8 cellular contexts compared by ENCODE assay signal in the genomic region with DNA sequence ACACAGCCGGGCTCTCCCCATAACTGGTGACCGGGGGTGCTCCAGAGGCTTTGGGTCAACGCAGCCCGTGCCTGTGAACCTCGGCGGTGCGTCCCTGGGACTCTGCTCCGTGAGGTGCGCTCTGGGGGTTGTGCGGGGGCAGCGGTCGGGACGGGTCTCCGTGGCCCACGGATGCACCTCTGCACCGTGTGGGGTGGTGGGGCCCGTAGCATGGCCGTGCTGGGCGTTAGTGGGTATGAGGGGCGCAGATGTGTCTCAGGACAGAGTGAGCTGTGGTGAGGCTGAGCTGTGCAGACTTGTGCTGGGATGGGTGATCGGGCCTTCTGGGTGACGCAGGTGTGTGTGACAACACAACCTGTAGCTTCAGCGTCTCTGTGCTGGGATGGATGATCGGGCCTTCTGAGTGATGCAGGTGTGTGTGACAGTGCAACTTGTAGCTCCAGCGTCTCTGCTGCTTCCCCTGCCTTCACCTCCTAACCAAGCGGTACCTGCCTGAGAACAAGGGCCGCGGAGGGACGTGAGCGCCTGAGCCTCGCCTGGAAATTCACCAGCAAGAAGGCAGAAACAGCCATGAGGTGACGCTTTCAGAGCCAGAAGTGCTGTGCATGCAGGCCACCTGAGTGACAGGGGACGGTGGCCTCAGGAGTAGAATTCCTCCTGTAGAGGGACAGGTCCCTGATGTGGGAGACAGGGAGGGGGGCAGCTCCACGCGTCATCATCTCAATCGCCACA.
DNase-seq lines count a peak whose midpoint lies in the region; ATAC-seq lines count a peak whose summit lies in the region.

No MANE protein-coding gene starts in this region.

- peaks cover 42% of the 10 kb centered on the region for H3K4me1 Mint-ChIP-seq in activated naive CD8-positive, alpha-beta T cell treated with anti-CD3 and anti-CD28 coated beads, Interleukin-2, amount 50 U/mL, for 24 hours
- H3K4me1 Mint-ChIP-seq in stimulated activated naive CD8-positive, alpha-beta T cell treated with anti-CD3 and anti-CD28 coated beads, Interleukin-15, amount 100 ng/mL, for 72 hours, result peaks cover 41% of the 10 kb centered on the region

- H3K4me3 Mint-ChIP-seq in activated naive CD8-positive, alpha-beta T cell treated with anti-CD3 and anti-CD28 coated beads, Interleukin-2, amount 50 U/mL, for 24 hours, result peak overlapping the region; percentile 92
- H3K4me3 Mint-ChIP-seq in stimulated activated naive CD8-positive, alpha-beta T cell treated with anti-CD3 and anti-CD28 coated beads, Interleukin-15, amount 100 ng/mL, for 72 hours, result peak overlapping the region; percentile 95 to 99

- DNase-seq in ELF-1 (ENCODE audit: low read depth, low spot score) (peak; percentile 14), iPS-NIHi11 (ENCODE audit: low spot score) (peak; percentile 11), SW 1271 (lab: John Stamatoyannopoulos, UW) (no peak), T-helper 9 cell (no peak)
- DNase-seq in activated naive CD8-positive, alpha-beta T cell treated with anti-CD3 and anti-CD28 coated beads, Interleukin-2, amount 50 U/mL, for 24 hours, result no peak
- DNase-seq in stimulated activated naive CD8-positive, alpha-beta T cell treated with anti-CD3 and anti-CD28 coated beads, Interleukin-15, amount 100 ng/mL, for 72 hours, result no peak

- peak; percentile 13 for ATAC-seq in HG03045 (IDR thresholded peaks at IDR 0.05; ENCODE audit: unreplicated experiment)
- peak; percentile 4 for ATAC-seq in activated naive CD8-positive, alpha-beta T cell treated with anti-CD3 and anti-CD28 coated beads, Interleukin-2, amount 50 U/mL, for 24 hours
- ATAC-seq in stimulated activated naive CD8-positive, alpha-beta T cell treated with anti-CD3 and anti-CD28 coated beads, Interleukin-15, amount 100 ng/mL, for 72 hours, result peak; percentile 29
- no peak for ATAC-seq in GM18873 (IDR thresholded peaks at IDR 0.05; ENCODE audit: low FRiP score, unreplicated experiment)

- H3K36me3 Mint-ChIP-seq in activated naive CD8-positive, alpha-beta T cell treated with anti-CD3 and anti-CD28 coated beads, Interleukin-2, amount 50 U/mL, for 24 hours (ENCODE audit: low read depth), result peaks cover 66% of the 10 kb centered on the region

- peaks cover 3% of the 10 kb centered on the region for H3K27me3 Mint-ChIP-seq in activated naive CD8-positive, alpha-beta T cell treated with anti-CD3 and anti-CD28 coated beads, Interleukin-2, amount 50 U/mL, for 24 hours
- no peaks in the 10 kb centered on the region for H3K27me3 Mint-ChIP-seq in stimulated activated naive CD8-positive, alpha-beta T cell treated with anti-CD3 and anti-CD28 coated beads, Interleukin-15, amount 100 ng/mL, for 72 hours

- peaks cover 5% of the 10 kb centered on the region for H3K9me3 Mint-ChIP-seq in activated naive CD8-positive, alpha-beta T cell treated with anti-CD3 and anti-CD28 coated beads, Interleukin-2, amount 50 U/mL, for 24 hours
- peaks cover 0 to 18% of the 10 kb centered on the region in 2 donors for H3K9me3 Mint-ChIP-seq in stimulated activated naive CD8-positive, alpha-beta T cell treated with anti-CD3 and anti-CD28 coated beads, Interleukin-15, amount 100 ng/mL, for 72 hours

- peak overlapping the region; percentile 98 for H3K27ac Mint-ChIP-seq in activated naive CD8-positive, alpha-beta T cell treated with anti-CD3 and anti-CD28 coated beads, Interleukin-2, amount 50 U/mL, for 24 hours
- H3K27ac Mint-ChIP-seq in stimulated activated naive CD8-positive, alpha-beta T cell treated with anti-CD3 and anti-CD28 coated beads, Interleukin-15, amount 100 ng/mL, for 72 hours, result peak overlapping the region; percentile 97 to 99

Comparison
In these comparisons a context has a peak if more than half of its experiments do, and no peak if none do; other contexts are left out.
1. DNase-seq: peak in ELF-1 (single experiment) and iPS-NIHi11 (single experiment); none in activated naive CD8-positive, alpha-beta T cell treated with anti-CD3 and anti-CD28 coated beads, Interleukin-2, amount 50 U/mL, for 24 hours (single experiment), stimulated activated naive CD8-positive, alpha-beta T cell treated with anti-CD3 and anti-CD28 coated beads, Interleukin-15, amount 100 ng/mL, for 72 hours (0 of 2), SW 1271 (0 of 2) and T-helper 9 cell (single experiment).